Comparison of ENCODE assay signal across 8 cellular contexts in the genomic region with DNA sequence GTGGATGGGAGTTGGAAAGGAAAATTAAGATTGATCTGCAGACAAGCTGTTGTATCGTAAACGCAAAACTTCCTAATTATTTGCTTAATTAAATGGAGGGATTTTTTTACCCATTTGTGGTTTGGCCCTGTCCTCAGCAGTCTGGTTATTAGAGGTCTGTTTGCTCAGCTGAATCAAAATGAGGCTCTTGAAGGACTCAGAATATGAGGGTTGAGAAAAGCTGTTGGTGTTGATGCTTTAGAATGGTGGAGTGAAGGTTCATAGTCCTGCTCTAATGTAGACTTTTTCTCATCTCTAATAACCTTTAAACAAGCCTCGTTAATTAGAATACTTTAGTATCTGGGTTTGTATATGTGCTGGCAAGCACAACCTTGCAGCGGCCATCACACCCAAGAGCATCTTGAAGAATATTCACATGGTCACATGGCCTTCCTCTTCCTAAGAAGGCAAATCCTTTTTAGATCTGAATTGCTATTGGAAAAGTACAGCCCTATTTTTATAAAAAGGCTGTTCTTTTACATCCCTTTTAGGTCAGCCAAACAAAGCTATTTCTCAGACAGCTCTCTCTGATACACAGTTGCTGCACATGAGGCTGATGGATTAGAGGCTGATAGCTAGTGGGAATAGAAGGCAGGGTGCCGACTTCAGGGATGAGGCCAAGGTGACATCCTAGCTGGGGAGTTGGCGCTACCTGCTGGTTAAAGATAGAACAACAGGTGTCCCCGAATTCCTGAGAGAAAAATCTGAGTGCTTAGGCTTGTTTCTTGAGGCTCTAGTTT. TPM values are rescaled to one million over a fixed set of nuclear protein-coding genes. Genes with fewer than 3 reads are reported as not detected.
A peak's percentile ranks its signal among the peaks of the same experiment; 100 is the strongest.
DNase-seq lines count a peak whose midpoint lies in the region; ATAC-seq, FAIRE-seq and TF ChIP-seq lines count a peak whose summit lies in the region.

No MANE protein-coding gene starts in this region.

- peaks cover 0 to 25% of the 10 kb centered on the region in 2 donors for H3K36me3 Mint-ChIP-seq in activated naive CD4-positive, alpha-beta T cell treated with anti-CD3 and anti-CD28 coated beads, Interleukin-2, amount 50 U/mL, for 72 hours

- H3K36me3 ChIP-seq in DND-41 (ENCODE audit: insufficient read depth, low read length) (peaks cover 65% of the 10 kb centered on the region), MG63 (peaks cover 26% of the 10 kb centered on the region)

- H3K9me3 Mint-ChIP-seq in activated naive CD4-positive, alpha-beta T cell treated with anti-CD3 and anti-CD28 coated beads, Interleukin-2, amount 50 U/mL, for 72 hours = no peaks in the 10 kb centered on the region

- TF ChIP-seq CTCF in DND-41 (IDR thresholded peaks at IDR 0.05; ENCODE audit: borderline replicate concordance, extremely low read depth, low read length, poor library complexity, severe bottlenecking) = peak; percentile 92

- H4K20me1 ChIP-seq in DND-41 (ENCODE audit: insufficient read depth, low read length) = no peaks in the 10 kb centered on the region

- ATAC-seq in DND-41 (ENCODE audit: insufficient read depth, low read depth) (peak; percentile 82), GM18909 (IDR thresholded peaks at IDR 0.05; ENCODE audit: poor library complexity, unreplicated experiment) (no peak)
- peak; percentile 63 to 76 for ATAC-seq in activated naive CD4-positive, alpha-beta T cell treated with anti-CD3 and anti-CD28 coated beads, Interleukin-2, amount 50 U/mL, for 72 hours

- H3K27ac Mint-ChIP-seq in activated naive CD4-positive, alpha-beta T cell treated with anti-CD3 and anti-CD28 coated beads, Interleukin-2, amount 50 U/mL, for 72 hours = peak overlapping the region; percentile 69

- no peaks in the 10 kb centered on the region for H3K27me3 ChIP-seq in DND-41 (ENCODE audit: insufficient read depth, low read length, poor library complexity)
- no peaks in the 10 kb centered on the region for H3K27me3 ChIP-seq in MG63

- H3K9ac ChIP-seq in DND-41 (ENCODE audit: low read depth, low read length) = no peak overlapping the region

- H3K79me2 ChIP-seq in DND-41 (ENCODE audit: insufficient read depth, low read length) = peaks cover 3% of the 10 kb centered on the region; the same call in 1 of the 2 replicates

- H3K4me2 ChIP-seq in DND-41 (ENCODE audit: insufficient read depth, low read length) = no peak overlapping the region

- H2AFZ ChIP-seq in DND-41 (ENCODE audit: low read depth, low read length) = no peak overlapping the region

- peaks cover 7% of the 10 kb centered on the region; the same call in 1 of the 2 replicates for H3K4me1 ChIP-seq in DND-41 (ENCODE audit: insufficient read depth, low read length)

- H3K9me3 ChIP-seq in DND-41 (ENCODE audit: insufficient read depth, low read length, severe bottlenecking) (no peaks in the 10 kb centered on the region), MG63 (no peaks in the 10 kb centered on the region)

- no peak overlapping the region for H3K4me3 ChIP-seq in DND-41 (ENCODE audit: low read depth in 1 of 2, low read length in 2 of 2)
- H3K4me3 ChIP-seq in MG63 = no peak overlapping the region

- intact Hi-C loops in posterior cingulate gyrus (cut with DNase I) = loop anchor here (2.0 to 5.0 kb wide), 2 partner anchors 66 to 156 kb away; no protein-coding TSS in a partner anchor

- H3K27ac ChIP-seq in DND-41 (ENCODE audit: low read length) = peak overlapping the region; percentile 54

- no peak for FAIRE-seq in urothelium cell line (lab: Jason Lieb, UNC)

- DNase-seq in DND-41 (peak; percentile 73), MG63 (peak; percentile 49), SKM-1 treated with dmso at 0.1 percent for 144 hours (lab: John Stamatoyannopoulos, UW; ENCODE audit: unreplicated experiment) (peak; percentile 39), glomerular visceral epithelial cell (ENCODE audit: extremely low spot score) (peak; percentile 77), posterior cingulate gyrus (peak in 7 of 10 donors; percentile 54 to 93 (median 67)), urothelium cell line (ENCODE audit: low spot score) (peak; percentile 81)
- peak; percentile 55 to 72 for DNase-seq in activated naive CD4-positive, alpha-beta T cell treated with anti-CD3 and anti-CD28 coated beads, Interleukin-2, amount 50 U/mL, for 72 hours (ENCODE audit: low spot score in 2 of 2)

RNA-seq across cellular contexts. Expression of gene MACF1, which starts 53.8 kb away (rescaled TPM):
- 51.9 and 68.1 TPM in 2 replicates for total RNA-seq in MG63 (2014; rRNA removed; shearing (Covaris generic); ENCODE audit: low replicate concordance)
- 100 to 1,000 TPM; 355 to 400 TPM for total RNA-seq in activated naive CD4-positive, alpha-beta T cell treated with anti-CD3 and anti-CD28 coated beads, Interleukin-2, amount 50 U/mL, for 72 hours
